ENCODE assay signal across 8 cellular contexts in the genomic region with DNA sequence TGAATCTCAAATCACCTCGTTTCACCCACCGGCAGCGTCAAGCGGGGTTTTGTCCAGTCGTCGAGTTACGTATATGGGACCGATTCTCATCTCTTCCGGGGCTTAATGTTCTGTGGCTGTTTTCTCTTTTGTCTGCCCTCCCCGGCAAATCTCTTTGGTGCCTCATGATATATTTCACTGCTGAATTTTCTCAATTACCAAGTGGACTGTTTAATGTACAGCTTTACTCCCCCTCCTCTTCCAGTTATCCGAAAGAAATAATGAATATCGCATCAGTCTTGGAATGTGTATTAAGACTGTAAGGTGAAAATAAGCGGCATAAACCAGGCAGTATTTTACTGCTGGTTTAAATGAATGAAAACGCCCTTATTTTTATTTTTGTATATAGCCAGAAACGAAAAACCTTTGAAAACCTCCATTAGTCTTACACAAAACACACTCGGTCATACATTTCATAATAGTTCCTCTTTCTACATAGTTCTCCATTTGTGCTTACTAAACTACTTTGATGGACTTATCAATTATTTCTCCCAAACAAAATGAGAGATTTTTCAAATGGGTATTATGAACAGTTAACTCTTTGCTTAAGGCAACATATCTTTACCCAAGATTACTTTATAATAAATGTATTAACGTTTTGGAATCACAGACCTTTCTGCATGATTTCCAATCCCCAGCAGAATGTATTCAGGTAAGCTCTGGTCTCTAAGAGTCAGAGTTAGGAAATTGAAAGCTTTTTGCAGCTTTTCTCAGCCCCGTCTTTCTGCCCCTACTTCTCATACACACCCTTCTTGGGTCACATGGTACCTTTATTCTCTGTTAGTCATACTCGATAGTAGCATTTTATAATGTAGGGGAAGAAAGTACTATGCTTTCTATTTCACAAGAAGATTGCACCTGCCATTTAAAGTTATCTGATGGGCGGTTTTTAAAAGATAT. TPM values are rescaled to one million over a fixed set of nuclear protein-coding genes. Genes with fewer than 3 reads are reported as not detected.
DNase-seq lines count a peak whose midpoint lies in the region; ATAC-seq and TF ChIP-seq lines count a peak whose summit lies in the region.

No MANE protein-coding gene starts in this region.

- DNase-seq in CD4-positive, alpha-beta memory T cell, result peak in 4 of 5 donors; percentile 8 to 48 (median 24)
- DNase-seq in H7, result no peak
- no peak for DNase-seq in endodermal cell
- DNase-seq in nephron progenitor cell, result no peak
- no peak for DNase-seq in posterior cingulate gyrus
- DNase-seq in NCI-H2107 (lab: John Stamatoyannopoulos, UW), result no peak

- peaks cover 2 to 49% (median 13%) of the 10 kb centered on the region in 4 donors for H3K4me1 Mint-ChIP-seq in CD4-positive, alpha-beta memory T cell
- H3K4me1 Mint-ChIP-seq in endodermal cell (no peaks in the 10 kb centered on the region), nephron progenitor cell (peaks cover 4% of the 10 kb centered on the region)

- no peaks in the 10 kb centered on the region for H3K36me3 ChIP-seq in CD4-positive, alpha-beta memory T cell (ENCODE audit: insufficient read depth, low read length)
- H3K36me3 ChIP-seq in H7 (replicated peaks; ENCODE audit: control insufficient read depth, insufficient read depth, low read length) (no peaks in the 10 kb centered on the region), endodermal cell (ENCODE audit: control insufficient read depth, insufficient read depth, low read length) (no peaks in the 10 kb centered on the region)

- ATAC-seq in SK-N-SH treated with all-trans-retinoic acid at 6 μM for 48 hours, result peak; percentile 4; the same call in 1 of the 3 replicates
- no peak for ATAC-seq in GM19023 (IDR thresholded peaks at IDR 0.05; ENCODE audit: unreplicated experiment)

- H3K9me3 Mint-ChIP-seq in CD4-positive, alpha-beta memory T cell, result no peaks in the 10 kb centered on the region
- peaks cover 31% of the 10 kb centered on the region for H3K9me3 Mint-ChIP-seq in endodermal cell
- peaks cover 30% of the 10 kb centered on the region for H3K9me3 Mint-ChIP-seq in nephron progenitor cell

- intact Hi-C loops in CD4-positive, alpha-beta memory T cell (cut with micrococcal nuclease), result loop anchor here (5.0 kb wide), 1 partner anchor 74 kb away; a partner anchor contains a TSS
- intact Hi-C loops in posterior cingulate gyrus (cut with DNase I), result no loop called here

- H3K27ac Mint-ChIP-seq in CD4-positive, alpha-beta memory T cell, result peak overlapping the region; percentile 90 to 96 (median 96)
- H3K27ac Mint-ChIP-seq in endodermal cell, result peak overlapping the region; percentile 97
- H3K27ac Mint-ChIP-seq in nephron progenitor cell, result peak overlapping the region; percentile 99

- POLR2A ChIA-PET in CD4-positive, alpha-beta memory T cell (lab: Charles Lee; ENCODE audit: partially characterized antibody), result interaction anchor here (0.6 to 1.0 kb wide), 4 partner anchors 75 to 719 kb away, joined by 3 read pairs; a partner anchor contains a TSS

- H3K4me3 ChIP-seq in CD4-positive, alpha-beta memory T cell (ENCODE audit: low read length in 2 of 2), result peak overlapping the region; percentile 42 to 91
- H3K4me3 ChIP-seq in H7 (ENCODE audit: insufficient read depth, low read depth, low read length) (peak overlapping the region; percentile 88), endodermal cell (ENCODE audit: low read length) (peak overlapping the region; percentile 95)

- H3K27me3 Mint-ChIP-seq in CD4-positive, alpha-beta memory T cell, result no peaks in the 10 kb centered on the region
- H3K27me3 Mint-ChIP-seq in endodermal cell (ENCODE audit: insufficient read depth) (no peaks in the 10 kb centered on the region), nephron progenitor cell (ENCODE audit: low read depth, poor library complexity) (peaks cover 2% of the 10 kb centered on the region)

- TF ChIP-seq CTCF in endodermal cell (conservative IDR thresholded peaks at IDR 0.05) (no peak), nephron progenitor cell (IDR thresholded peaks at IDR 0.05) (no peak)

- H3K4me3 Mint-ChIP-seq in CD4-positive, alpha-beta memory T cell, result peak overlapping the region; percentile 94 to 99 (median 96)
- H3K4me3 Mint-ChIP-seq in endodermal cell (peak overlapping the region; percentile 93), nephron progenitor cell (peak overlapping the region; percentile 98)

- H3K9ac ChIP-seq in endodermal cell (ENCODE audit: extremely low read depth, low read length, poor library complexity, severe bottlenecking), result peak overlapping the region; percentile 83

- H3K4me1 ChIP-seq in CD4-positive, alpha-beta memory T cell (ENCODE audit: insufficient read depth, low read length), result peaks cover 33% of the 10 kb centered on the region
- H3K4me1 ChIP-seq in endodermal cell (ENCODE audit: control insufficient read depth, insufficient read depth, low read length), result no peaks in the 10 kb centered on the region

- no peaks in the 10 kb centered on the region for H3K27me3 ChIP-seq in CD4-positive, alpha-beta memory T cell (ENCODE audit: insufficient read depth, low read length)
- no peaks in the 10 kb centered on the region; the same call in 1 of the 2 replicates for H3K27me3 ChIP-seq in H7 (ENCODE audit: control insufficient read depth, insufficient read depth, low read length)
- H3K27me3 ChIP-seq in endodermal cell (ENCODE audit: control insufficient read depth, insufficient read depth, low read length, poor library complexity, severe bottlenecking), result no peaks in the 10 kb centered on the region

- H3K27ac ChIP-seq in CD4-positive, alpha-beta memory T cell (ENCODE audit: low read depth, low read length), result peak overlapping the region; percentile 86
- H3K27ac ChIP-seq in endodermal cell (ENCODE audit: low read depth, low read length), result no peak overlapping the region

- CTCF ChIA-PET in CD4-positive, alpha-beta memory T cell (lab: Charles Lee; ENCODE audit: partially characterized antibody), result no interaction called here

- peaks cover 0 to 14% of the 10 kb centered on the region in 2 donors for H3K36me3 Mint-ChIP-seq in CD4-positive, alpha-beta memory T cell
- H3K36me3 Mint-ChIP-seq in endodermal cell (ENCODE audit: low read depth) (no peaks in the 10 kb centered on the region), nephron progenitor cell (ENCODE audit: low read depth) (peaks cover 8% of the 10 kb centered on the region)

- 9% methylated on average over 17 of the region's 20 CpGs; no CpG with 5 or more reads in 1 of the 2 experiments for WGBS in endodermal cell (ENCODE audit: insufficient coverage in 1 of 2, insufficient read length in 1 of 2), 2 experiments

- no peaks in the 10 kb centered on the region for H3K9me3 ChIP-seq in CD4-positive, alpha-beta memory T cell (ENCODE audit: control insufficient read depth in 1 of 2, low read length in 2 of 2)
- no peaks in the 10 kb centered on the region for H3K9me3 ChIP-seq in endodermal cell (ENCODE audit: control insufficient read depth, low read length)

TF ChIP-seq in SK-N-SH treated with all-trans-retinoic acid at 6 μM for 48 hours, 23 proteins besides CTCF, POLR2A, EP300 and RAD21:
- TF ChIP-seq ZC3H10 (CRISPR knock-in tag; IDR thresholded peaks at IDR 0.05) (no peak), ISL1 (CRISPR knock-in tag; IDR thresholded peaks at IDR 0.05) (no peak), SNAI2 (CRISPR knock-in tag; IDR thresholded peaks at IDR 0.05) (no peak), RARB (CRISPR knock-in tag; IDR thresholded peaks at IDR 0.05) (no peak), ZNF565 (CRISPR knock-in tag; conservative IDR thresholded peaks at IDR 0.05; ENCODE audit: low read depth) (no peak), ZFP30 (CRISPR knock-in tag; IDR thresholded peaks at IDR 0.05) (no peak), TOX (CRISPR knock-in tag; IDR thresholded peaks at IDR 0.05; ENCODE audit: borderline replicate concordance) (no peak), PPARA (CRISPR knock-in tag; IDR thresholded peaks at IDR 0.05; ENCODE audit: borderline replicate concordance) (no peak), ZFP3 (CRISPR knock-in tag; IDR thresholded peaks at IDR 0.05) (no peak)
- TF ChIP-seq, protein P1, sequence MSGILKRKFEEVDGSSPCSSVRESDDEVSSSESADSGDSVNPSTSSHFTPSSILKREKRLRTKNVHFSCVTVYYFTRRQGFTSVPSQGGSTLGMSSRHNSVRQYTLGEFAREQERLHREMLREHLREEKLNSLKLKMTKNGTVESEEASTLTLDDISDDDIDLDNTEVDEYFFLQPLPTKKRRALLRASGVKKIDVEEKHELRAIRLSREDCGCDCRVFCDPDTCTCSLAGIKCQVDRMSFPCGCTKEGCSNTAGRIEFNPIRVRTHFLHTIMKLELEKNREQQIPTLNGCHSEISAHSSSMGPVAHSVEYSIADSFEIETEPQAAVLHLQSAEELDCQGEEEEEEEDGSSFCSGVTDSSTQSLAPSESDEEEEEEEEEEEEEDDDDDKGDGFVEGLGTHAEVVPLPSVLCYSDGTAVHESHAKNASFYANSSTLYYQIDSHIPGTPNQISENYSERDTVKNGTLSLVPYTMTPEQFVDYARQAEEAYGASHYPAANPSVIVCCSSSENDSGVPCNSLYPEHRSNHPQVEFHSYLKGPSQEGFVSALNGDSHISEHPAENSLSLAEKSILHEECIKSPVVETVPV (CRISPR knock-in tag; IDR thresholded peaks at IDR 0.05), result no peak
- TF ChIP-seq, protein P2, sequence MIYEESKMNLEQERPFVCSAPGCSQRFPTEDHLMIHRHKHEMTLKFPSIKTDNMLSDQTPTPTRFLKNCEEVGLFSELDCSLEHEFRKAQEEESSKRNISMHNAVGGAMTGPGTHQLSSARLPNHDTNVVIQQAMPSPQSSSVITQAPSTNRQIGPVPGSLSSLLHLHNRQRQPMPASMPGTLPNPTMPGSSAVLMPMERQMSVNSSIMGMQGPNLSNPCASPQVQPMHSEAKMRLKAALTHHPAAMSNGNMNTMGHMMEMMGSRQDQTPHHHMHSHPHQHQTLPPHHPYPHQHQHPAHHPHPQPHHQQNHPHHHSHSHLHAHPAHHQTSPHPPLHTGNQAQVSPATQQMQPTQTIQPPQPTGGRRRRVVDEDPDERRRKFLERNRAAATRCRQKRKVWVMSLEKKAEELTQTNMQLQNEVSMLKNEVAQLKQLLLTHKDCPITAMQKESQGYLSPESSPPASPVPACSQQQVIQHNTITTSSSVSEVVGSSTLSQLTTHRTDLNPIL (CRISPR knock-in tag; IDR thresholded peaks at IDR 0.05; ENCODE audit: low read depth), result no peak

RNA-seq across cellular contexts. Expression of a gene that starts 1.0 kb away (rescaled TPM):
- total RNA-seq in CD4-positive, alpha-beta memory T cell, result 1 to 10 TPM; 7.1 to 7.5 TPM
- 1 to 10 TPM; 5.8 to 9.7 TPM for polyA plus RNA-seq in CD4-positive, alpha-beta memory T cell
- total RNA-seq in H7 (2014; rRNA removed; shearing (Covaris generic)), result 22.1 and 28.3 TPM in 2 replicates
- 10 to 100 TPM; 11.8 to 12.1 TPM for total RNA-seq in endodermal cell
- 18.7 TPM for polyA plus RNA-seq in endodermal cell (2013, experiment 1 of 2)
- polyA plus RNA-seq in endodermal cell (2013, experiment 2 of 2), result 20.1 TPM

Comparison
In these comparisons a context has a peak if more than half of its experiments do, and no peak if none do; other contexts are left out.
1. DNase-seq: peak in CD4-positive, alpha-beta memory T cell (4 of 5); none in H7 (single experiment), endodermal cell (single experiment), nephron progenitor cell (single experiment), posterior cingulate gyrus (0 of 10) and NCI-H2107 (single experiment).
2. Peak in every context shown above with its lines, with median percentiles within 50 percentile points of each other: H3K4me3 ChIP-seq, H3K27ac Mint-ChIP-seq and H3K4me3 Mint-ChIP-seq.